1 cellular context compared by ENCODE assay signal in genomic region chr5:180810210-180811011, GRCh38.
TF ChIP-seq lines count a peak whose summit lies in the region.

No MANE protein-coding gene starts in this region.

TF ChIP-seq in HepG2, 621 proteins besides CTCF, POLR2A, EP300 and RAD21 (continues in another document):
- TF ChIP-seq, protein P1, sequence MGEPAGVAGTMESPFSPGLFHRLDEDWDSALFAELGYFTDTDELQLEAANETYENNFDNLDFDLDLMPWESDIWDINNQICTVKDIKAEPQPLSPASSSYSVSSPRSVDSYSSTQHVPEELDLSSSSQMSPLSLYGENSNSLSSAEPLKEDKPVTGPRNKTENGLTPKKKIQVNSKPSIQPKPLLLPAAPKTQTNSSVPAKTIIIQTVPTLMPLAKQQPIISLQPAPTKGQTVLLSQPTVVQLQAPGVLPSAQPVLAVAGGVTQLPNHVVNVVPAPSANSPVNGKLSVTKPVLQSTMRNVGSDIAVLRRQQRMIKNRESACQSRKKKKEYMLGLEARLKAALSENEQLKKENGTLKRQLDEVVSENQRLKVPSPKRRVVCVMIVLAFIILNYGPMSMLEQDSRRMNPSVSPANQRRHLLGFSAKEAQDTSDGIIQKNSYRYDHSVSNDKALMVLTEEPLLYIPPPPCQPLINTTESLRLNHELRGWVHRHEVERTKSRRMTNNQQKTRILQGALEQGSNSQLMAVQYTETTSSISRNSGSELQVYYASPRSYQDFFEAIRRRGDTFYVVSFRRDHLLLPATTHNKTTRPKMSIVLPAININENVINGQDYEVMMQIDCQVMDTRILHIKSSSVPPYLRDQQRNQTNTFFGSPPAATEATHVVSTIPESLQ (CRISPR knock-in tag; conservative IDR thresholded peaks at IDR 0.05): no peak; the same call in 1 of the 2 replicates
- peak; percentile 83; the same call in 1 of the 2 replicates for TF ChIP-seq SIN3A (IDR thresholded peaks at IDR 0.05; ENCODE audit: borderline replicate concordance, low read depth, low read length)
- no peak for TF ChIP-seq ZNF652 (CRISPR knock-in tag; IDR thresholded peaks at IDR 0.05; ENCODE audit: borderline replicate concordance, low read depth)
- TF ChIP-seq ZNF720 (CRISPR knock-in tag; IDR thresholded peaks at IDR 0.05): no peak
- peak; percentile 78 for TF ChIP-seq GFI1 (CRISPR knock-in tag; IDR thresholded peaks at IDR 0.05; ENCODE audit: borderline replicate concordance)
- no peak for TF ChIP-seq NFIB (CRISPR knock-in tag; IDR thresholded peaks at IDR 0.05; ENCODE audit: borderline replicate concordance)
- TF ChIP-seq KDM5B (CRISPR knock-in tag; IDR thresholded peaks at IDR 0.05; ENCODE audit: borderline replicate concordance): peak; percentile 82; the same call in 1 of the 2 replicates
- TF ChIP-seq, protein P2, sequence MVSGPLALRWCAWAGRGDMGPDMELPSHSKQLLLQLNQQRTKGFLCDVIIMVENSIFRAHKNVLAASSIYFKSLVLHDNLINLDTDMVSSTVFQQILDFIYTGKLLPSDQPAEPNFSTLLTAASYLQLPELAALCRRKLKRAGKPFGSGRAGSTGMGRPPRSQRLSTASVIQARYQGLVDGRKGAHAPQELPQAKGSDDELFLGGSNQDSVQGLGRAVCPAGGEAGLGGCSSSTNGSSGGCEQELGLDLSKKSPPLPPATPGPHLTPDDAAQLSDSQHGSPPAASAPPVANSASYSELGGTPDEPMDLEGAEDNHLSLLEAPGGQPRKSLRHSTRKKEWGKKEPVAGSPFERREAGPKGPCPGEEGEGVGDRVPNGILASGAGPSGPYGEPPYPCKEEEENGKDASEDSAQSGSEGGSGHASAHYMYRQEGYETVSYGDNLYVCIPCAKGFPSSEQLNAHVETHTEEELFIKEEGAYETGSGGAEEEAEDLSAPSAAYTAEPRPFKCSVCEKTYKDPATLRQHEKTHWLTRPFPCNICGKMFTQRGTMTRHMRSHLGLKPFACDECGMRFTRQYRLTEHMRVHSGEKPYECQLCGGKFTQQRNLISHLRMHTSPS (CRISPR knock-in tag; IDR thresholded peaks at IDR 0.05; ENCODE audit: low read depth): no peak
- peak; percentile 74; the same call in 1 of the 2 replicates for TF ChIP-seq MXD4 (CRISPR knock-in tag; IDR thresholded peaks at IDR 0.05)
- TF ChIP-seq ZFX (CRISPR knock-in tag; IDR thresholded peaks at IDR 0.05; ENCODE audit: low read depth): peak; percentile 95
- peak; percentile 87 for TF ChIP-seq FOXC1 (CRISPR knock-in tag; IDR thresholded peaks at IDR 0.05; ENCODE audit: borderline replicate concordance)
- peak; percentile 4; the same call in 1 of the 2 replicates for TF ChIP-seq NCOA1 (CRISPR knock-in tag; IDR thresholded peaks at IDR 0.05)
- TF ChIP-seq, protein P3, sequence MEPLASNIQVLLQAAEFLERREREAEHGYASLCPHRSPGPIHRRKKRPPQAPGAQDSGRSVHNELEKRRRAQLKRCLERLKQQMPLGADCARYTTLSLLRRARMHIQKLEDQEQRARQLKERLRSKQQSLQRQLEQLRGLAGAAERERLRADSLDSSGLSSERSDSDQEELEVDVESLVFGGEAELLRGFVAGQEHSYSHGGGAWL (CRISPR knock-in tag; IDR thresholded peaks at IDR 0.05): 0 out of 2 replicates have a peak, but pooled peaks have one; percentile 50
- no peak for TF ChIP-seq ZBTB25 (CRISPR knock-in tag; IDR thresholded peaks at IDR 0.05)
- TF ChIP-seq, protein P4, sequence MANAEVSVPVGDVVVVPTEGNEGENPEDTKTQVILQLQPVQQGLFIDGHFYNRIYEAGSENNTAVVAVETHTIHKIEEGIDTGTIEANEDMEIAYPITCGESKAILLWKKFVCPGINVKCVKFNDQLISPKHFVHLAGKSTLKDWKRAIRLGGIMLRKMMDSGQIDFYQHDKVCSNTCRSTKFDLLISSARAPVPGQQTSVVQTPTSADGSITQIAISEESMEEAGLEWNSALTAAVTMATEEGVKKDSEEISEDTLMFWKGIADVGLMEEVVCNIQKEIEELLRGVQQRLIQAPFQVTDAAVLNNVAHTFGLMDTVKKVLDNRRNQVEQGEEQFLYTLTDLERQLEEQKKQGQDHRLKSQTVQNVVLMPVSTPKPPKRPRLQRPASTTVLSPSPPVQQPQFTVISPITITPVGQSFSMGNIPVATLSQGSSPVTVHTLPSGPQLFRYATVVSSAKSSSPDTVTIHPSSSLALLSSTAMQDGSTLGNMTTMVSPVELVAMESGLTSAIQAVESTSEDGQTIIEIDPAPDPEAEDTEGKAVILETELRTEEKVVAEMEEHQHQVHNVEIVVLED (CRISPR knock-in tag; IDR thresholded peaks at IDR 0.05; ENCODE audit: borderline replicate concordance): peak; percentile 83
- peak; percentile 93 for TF ChIP-seq RNF2 (conservative IDR thresholded peaks at IDR 0.05; ENCODE audit: low read depth)
- TF ChIP-seq ZNF580 (CRISPR knock-in tag; IDR thresholded peaks at IDR 0.05; ENCODE audit: borderline replicate concordance, low read depth): no peak
- TF ChIP-seq SOX6 (IDR thresholded peaks at IDR 0.05): no peak
- peak; percentile 53; the same call in 1 of the 2 replicates for TF ChIP-seq SOX6 (CRISPR knock-in tag; IDR thresholded peaks at IDR 0.05)
- TF ChIP-seq, protein P5, sequence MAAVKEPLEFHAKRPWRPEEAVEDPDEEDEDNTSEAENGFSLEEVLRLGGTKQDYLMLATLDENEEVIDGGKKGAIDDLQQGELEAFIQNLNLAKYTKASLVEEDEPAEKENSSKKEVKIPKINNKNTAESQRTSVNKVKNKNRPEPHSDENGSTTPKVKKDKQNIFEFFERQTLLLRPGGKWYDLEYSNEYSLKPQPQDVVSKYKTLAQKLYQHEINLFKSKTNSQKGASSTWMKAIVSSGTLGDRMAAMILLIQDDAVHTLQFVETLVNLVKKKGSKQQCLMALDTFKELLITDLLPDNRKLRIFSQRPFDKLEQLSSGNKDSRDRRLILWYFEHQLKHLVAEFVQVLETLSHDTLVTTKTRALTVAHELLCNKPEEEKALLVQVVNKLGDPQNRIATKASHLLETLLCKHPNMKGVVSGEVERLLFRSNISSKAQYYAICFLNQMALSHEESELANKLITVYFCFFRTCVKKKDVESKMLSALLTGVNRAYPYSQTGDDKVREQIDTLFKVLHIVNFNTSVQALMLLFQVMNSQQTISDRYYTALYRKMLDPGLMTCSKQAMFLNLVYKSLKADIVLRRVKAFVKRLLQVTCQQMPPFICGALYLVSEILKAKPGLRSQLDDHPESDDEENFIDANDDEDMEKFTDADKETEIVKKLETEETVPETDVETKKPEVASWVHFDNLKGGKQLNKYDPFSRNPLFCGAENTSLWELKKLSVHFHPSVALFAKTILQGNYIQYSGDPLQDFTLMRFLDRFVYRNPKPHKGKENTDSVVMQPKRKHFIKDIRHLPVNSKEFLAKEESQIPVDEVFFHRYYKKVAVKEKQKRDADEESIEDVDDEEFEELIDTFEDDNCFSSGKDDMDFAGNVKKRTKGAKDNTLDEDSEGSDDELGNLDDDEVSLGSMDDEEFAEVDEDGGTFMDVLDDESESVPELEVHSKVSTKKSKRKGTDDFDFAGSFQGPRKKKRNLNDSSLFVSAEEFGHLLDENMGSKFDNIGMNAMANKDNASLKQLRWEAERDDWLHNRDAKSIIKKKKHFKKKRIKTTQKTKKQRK (IDR thresholded peaks at IDR 0.05; ENCODE audit: low read length): no peak
- TF ChIP-seq, protein P6, sequence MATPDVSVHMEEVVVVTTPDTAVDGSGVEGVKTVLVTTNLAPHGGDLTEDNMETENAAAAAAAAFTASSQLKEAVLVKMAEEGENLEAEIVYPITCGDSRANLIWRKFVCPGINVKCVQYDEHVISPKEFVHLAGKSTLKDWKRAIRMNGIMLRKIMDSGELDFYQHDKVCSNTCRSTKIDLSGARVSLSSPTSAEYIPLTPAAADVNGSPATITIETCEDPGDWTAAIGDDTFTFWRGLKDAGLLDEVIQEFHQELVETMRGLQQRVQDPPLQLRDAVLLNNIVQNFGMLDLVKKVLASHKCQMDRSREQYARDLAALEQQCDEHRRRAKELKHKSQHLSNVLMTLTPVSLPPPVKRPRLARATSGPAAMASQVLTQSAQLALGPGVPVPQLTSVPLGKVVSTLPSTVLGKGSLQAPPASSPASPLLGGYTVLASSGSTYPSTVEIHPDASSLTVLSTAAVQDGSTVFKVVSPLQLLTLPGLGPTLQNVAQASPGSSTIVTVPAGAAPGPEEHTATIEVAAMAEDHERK (CRISPR knock-in tag; IDR thresholded peaks at IDR 0.05; ENCODE audit: low read depth): no peak; the same call in none of the 2 replicates
- TF ChIP-seq, protein P7, sequence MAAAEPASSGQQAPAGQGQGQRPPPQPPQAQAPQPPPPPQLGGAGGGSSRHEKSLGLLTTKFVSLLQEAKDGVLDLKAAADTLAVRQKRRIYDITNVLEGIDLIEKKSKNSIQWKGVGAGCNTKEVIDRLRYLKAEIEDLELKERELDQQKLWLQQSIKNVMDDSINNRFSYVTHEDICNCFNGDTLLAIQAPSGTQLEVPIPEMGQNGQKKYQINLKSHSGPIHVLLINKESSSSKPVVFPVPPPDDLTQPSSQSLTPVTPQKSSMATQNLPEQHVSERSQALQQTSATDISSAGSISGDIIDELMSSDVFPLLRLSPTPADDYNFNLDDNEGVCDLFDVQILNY (CRISPR knock-in tag; conservative IDR thresholded peaks at IDR 0.05): 0 out of 2 replicates have a peak, but pooled peaks have one; percentile 19
- TF ChIP-seq USF2 (IDR thresholded peaks at IDR 0.05; ENCODE audit: low read depth, low read length): no peak
- TF ChIP-seq USF2 (CRISPR knock-in tag; IDR thresholded peaks at IDR 0.05; ENCODE audit: borderline replicate concordance): no peak
- no peak for TF ChIP-seq HNRNPH1 (optimal IDR thresholded peaks at IDR 0.05; ENCODE audit: low read depth, low read length)
- TF ChIP-seq ARID2 (CRISPR knock-in tag; IDR thresholded peaks at IDR 0.05; ENCODE audit: borderline replicate concordance): no peak
- TF ChIP-seq HMGA1 (CRISPR knock-in tag; conservative IDR thresholded peaks at IDR 0.05): no peak
- peak; percentile 48; the same call in 1 of the 2 replicates for TF ChIP-seq NCOR1 (IDR thresholded peaks at IDR 0.05; ENCODE audit: borderline replicate concordance, low read length)
- TF ChIP-seq, protein P8, sequence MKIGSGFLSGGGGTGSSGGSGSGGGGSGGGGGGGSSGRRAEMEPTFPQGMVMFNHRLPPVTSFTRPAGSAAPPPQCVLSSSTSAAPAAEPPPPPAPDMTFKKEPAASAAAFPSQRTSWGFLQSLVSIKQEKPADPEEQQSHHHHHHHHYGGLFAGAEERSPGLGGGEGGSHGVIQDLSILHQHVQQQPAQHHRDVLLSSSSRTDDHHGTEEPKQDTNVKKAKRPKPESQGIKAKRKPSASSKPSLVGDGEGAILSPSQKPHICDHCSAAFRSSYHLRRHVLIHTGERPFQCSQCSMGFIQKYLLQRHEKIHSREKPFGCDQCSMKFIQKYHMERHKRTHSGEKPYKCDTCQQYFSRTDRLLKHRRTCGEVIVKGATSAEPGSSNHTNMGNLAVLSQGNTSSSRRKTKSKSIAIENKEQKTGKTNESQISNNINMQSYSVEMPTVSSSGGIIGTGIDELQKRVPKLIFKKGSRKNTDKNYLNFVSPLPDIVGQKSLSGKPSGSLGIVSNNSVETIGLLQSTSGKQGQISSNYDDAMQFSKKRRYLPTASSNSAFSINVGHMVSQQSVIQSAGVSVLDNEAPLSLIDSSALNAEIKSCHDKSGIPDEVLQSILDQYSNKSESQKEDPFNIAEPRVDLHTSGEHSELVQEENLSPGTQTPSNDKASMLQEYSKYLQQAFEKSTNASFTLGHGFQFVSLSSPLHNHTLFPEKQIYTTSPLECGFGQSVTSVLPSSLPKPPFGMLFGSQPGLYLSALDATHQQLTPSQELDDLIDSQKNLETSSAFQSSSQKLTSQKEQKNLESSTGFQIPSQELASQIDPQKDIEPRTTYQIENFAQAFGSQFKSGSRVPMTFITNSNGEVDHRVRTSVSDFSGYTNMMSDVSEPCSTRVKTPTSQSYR (CRISPR knock-in tag; IDR thresholded peaks at IDR 0.05; ENCODE audit: borderline replicate concordance): peak; percentile 92
- 0 out of 2 replicates have a peak, but pooled peaks have one; percentile 35 for TF ChIP-seq RFX3 (CRISPR knock-in tag; IDR thresholded peaks at IDR 0.05)
- no peak for TF ChIP-seq PITX1 (CRISPR knock-in tag; IDR thresholded peaks at IDR 0.05)
- no peak for TF ChIP-seq TP53 (CRISPR knock-in tag; conservative IDR thresholded peaks at IDR 0.05)
- TF ChIP-seq SSRP1 (CRISPR knock-in tag; IDR thresholded peaks at IDR 0.05): no peak
- TF ChIP-seq ZNF800 (CRISPR knock-in tag; IDR thresholded peaks at IDR 0.05): no peak
- peak; percentile 6; the same call in 1 of the 2 replicates for TF ChIP-seq ZBTB7B (CRISPR knock-in tag; IDR thresholded peaks at IDR 0.05)
- TF ChIP-seq KLF9 (CRISPR knock-in tag; IDR thresholded peaks at IDR 0.05; ENCODE audit: low read depth): no peak; the same call in 1 of the 2 replicates
- 0 out of 2 replicates have a peak, but pooled peaks have one; percentile 55 for TF ChIP-seq HNRNPL (IDR thresholded peaks at IDR 0.05; ENCODE audit: low read depth, low read length)
